ENCODE assay signal across 1 cellular context in genomic region chr1:107682467-107682866, GRCh38.
A peak's percentile ranks its signal among the peaks of the same experiment; 100 is the strongest.
TF ChIP-seq lines count a peak whose summit lies in the region.

No MANE protein-coding gene starts in this region.

TF ChIP-seq in HEK293, 187 proteins besides CTCF, POLR2A, EP300 and RAD21 (continued from another document and continues in another):
- no peak for TF ChIP-seq PRDM2 (tag by site-specific recombination; IDR thresholded peaks at IDR 0.05; ENCODE audit: borderline replicate concordance)
- TF ChIP-seq ZNF169 (tag by site-specific recombination; IDR thresholded peaks at IDR 0.05) = no peak
- no peak for TF ChIP-seq ZNF670 (tag by site-specific recombination; IDR thresholded peaks at IDR 0.05; ENCODE audit: low read depth)
- TF ChIP-seq ZNF560 (tag by site-specific recombination; IDR thresholded peaks at IDR 0.05; ENCODE audit: borderline replicate concordance) = no peak
- no peak for TF ChIP-seq SETDB1 (IDR thresholded peaks at IDR 0.05; ENCODE audit: insufficient read length, low read length)
- no peak for TF ChIP-seq ZNF404 (tag by site-specific recombination; IDR thresholded peaks at IDR 0.05)
- TF ChIP-seq, protein P1, sequence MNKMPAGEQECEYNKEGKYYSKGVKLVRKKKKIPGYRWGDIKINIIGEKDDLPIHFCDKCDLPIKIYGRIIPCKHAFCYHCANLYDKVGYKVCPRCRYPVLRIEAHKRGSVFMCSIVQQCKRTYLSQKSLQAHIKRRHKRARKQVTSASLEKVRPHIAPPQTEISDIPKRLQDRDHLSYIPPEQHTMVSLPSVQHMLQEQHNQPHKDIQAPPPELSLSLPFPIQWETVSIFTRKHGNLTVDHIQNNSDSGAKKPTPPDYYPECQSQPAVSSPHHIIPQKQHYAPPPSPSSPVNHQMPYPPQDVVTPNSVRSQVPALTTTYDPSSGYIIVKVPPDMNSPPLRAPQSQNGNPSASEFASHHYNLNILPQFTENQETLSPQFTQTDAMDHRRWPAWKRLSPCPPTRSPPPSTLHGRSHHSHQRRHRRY (tag by site-specific recombination; IDR thresholded peaks at IDR 0.05) = no peak
- no peak for TF ChIP-seq ZNF677 (tag by site-specific recombination; IDR thresholded peaks at IDR 0.05)
- TF ChIP-seq ZNF610 (tag by site-specific recombination; IDR thresholded peaks at IDR 0.05; ENCODE audit: borderline replicate concordance) = no peak
- no peak for TF ChIP-seq ZSCAN23 (tag by site-specific recombination; IDR thresholded peaks at IDR 0.05)
- TF ChIP-seq, protein P2, sequence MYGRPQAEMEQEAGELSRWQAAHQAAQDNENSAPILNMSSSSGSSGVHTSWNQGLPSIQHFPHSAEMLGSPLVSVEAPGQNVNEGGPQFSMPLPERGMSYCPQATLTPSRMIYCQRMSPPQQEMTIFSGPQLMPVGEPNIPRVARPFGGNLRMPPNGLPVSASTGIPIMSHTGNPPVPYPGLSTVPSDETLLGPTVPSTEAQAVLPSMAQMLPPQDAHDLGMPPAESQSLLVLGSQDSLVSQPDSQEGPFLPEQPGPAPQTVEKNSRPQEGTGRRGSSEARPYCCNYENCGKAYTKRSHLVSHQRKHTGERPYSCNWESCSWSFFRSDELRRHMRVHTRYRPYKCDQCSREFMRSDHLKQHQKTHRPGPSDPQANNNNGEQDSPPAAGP (tag by site-specific recombination; IDR thresholded peaks at IDR 0.05) = no peak
- TF ChIP-seq ZNF624 (tag by site-specific recombination; IDR thresholded peaks at IDR 0.05) = no peak
- no peak for TF ChIP-seq ZNF830 (tag by site-specific recombination; IDR thresholded peaks at IDR 0.05; ENCODE audit: low read depth)
- no peak for TF ChIP-seq ZNF311 (tag by site-specific recombination; IDR thresholded peaks at IDR 0.05; ENCODE audit: borderline replicate concordance)
- no peak for TF ChIP-seq ZNF211 (tag by site-specific recombination; IDR thresholded peaks at IDR 0.05; ENCODE audit: low read depth)
- TF ChIP-seq ZNF791 (tag by site-specific recombination; IDR thresholded peaks at IDR 0.05) = no peak
- no peak for TF ChIP-seq ZIC2 (tag by site-specific recombination; IDR thresholded peaks at IDR 0.05)
- no peak for TF ChIP-seq ZSCAN4 (tag by site-specific recombination; IDR thresholded peaks at IDR 0.05)
- TF ChIP-seq ZNF221 (tag by site-specific recombination; IDR thresholded peaks at IDR 0.05; ENCODE audit: borderline replicate concordance) = no peak
- no peak for TF ChIP-seq ZNF239 (tag by site-specific recombination; IDR thresholded peaks at IDR 0.05)
- peak; percentile 80 for TF ChIP-seq ZNF561 (tag by site-specific recombination; IDR thresholded peaks at IDR 0.05; ENCODE audit: borderline replicate concordance)
- TF ChIP-seq ZNF704 (tag by site-specific recombination; IDR thresholded peaks at IDR 0.05) = no peak
- no peak for TF ChIP-seq ZNF148 (tag by site-specific recombination; IDR thresholded peaks at IDR 0.05; ENCODE audit: borderline replicate concordance)
- 0 out of 2 replicates have a peak, but pooled peaks have one; percentile 33 for TF ChIP-seq SP7 (tag by site-specific recombination; IDR thresholded peaks at IDR 0.05)
- TF ChIP-seq ZNF501 (tag by site-specific recombination; IDR thresholded peaks at IDR 0.05) = no peak
- TF ChIP-seq ZNF529 (tag by site-specific recombination; IDR thresholded peaks at IDR 0.05; ENCODE audit: insufficient replicate concordance) = no peak
- no peak for TF ChIP-seq SP2 (tag by site-specific recombination; IDR thresholded peaks at IDR 0.05)
- no peak; the same call in 1 of the 2 replicates for TF ChIP-seq ZNF629 (tag by site-specific recombination; IDR thresholded peaks at IDR 0.05)
- TF ChIP-seq ZNF280C (tag by site-specific recombination; IDR thresholded peaks at IDR 0.05) = no peak
- no peak for TF ChIP-seq ZNF132 (tag by site-specific recombination; IDR thresholded peaks at IDR 0.05; ENCODE audit: borderline replicate concordance)
- no peak for TF ChIP-seq ATF2 (tag by site-specific recombination; IDR thresholded peaks at IDR 0.05; ENCODE audit: low read depth)
- peak; percentile 73; the same call in 1 of the 2 replicates for TF ChIP-seq ZSCAN30 (tag by site-specific recombination; IDR thresholded peaks at IDR 0.05)
- no peak for TF ChIP-seq ZNF266 (tag by site-specific recombination; IDR thresholded peaks at IDR 0.05; ENCODE audit: low read depth)
- TF ChIP-seq ZNF175 (tag by site-specific recombination; IDR thresholded peaks at IDR 0.05) = no peak
- no peak for TF ChIP-seq ZNF548 (tag by site-specific recombination; IDR thresholded peaks at IDR 0.05)
- TF ChIP-seq MEIS1 (CRISPR knock-in tag; IDR thresholded peaks at IDR 0.05; ENCODE audit: borderline replicate concordance) = no peak
- no peak for TF ChIP-seq ZNF558 (tag by site-specific recombination; IDR thresholded peaks at IDR 0.05)
- TF ChIP-seq, protein P3, sequence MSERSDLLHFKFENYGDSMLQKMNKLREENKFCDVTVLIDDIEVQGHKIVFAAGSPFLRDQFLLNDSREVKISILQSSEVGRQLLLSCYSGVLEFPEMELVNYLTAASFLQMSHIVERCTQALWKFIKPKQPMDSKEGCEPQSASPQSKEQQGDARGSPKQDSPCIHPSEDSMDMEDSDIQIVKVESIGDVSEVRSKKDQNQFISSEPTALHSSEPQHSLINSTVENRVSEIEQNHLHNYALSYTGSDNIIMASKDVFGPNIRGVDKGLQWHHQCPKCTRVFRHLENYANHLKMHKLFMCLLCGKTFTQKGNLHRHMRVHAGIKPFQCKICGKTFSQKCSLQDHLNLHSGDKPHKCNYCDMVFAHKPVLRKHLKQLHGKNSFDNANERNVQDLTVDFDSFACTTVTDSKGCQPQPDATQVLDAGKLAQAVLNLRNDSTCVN (tag by site-specific recombination; optimal IDR thresholded peaks at IDR 0.05) = no peak
- TF ChIP-seq ZNF174 (tag by site-specific recombination; IDR thresholded peaks at IDR 0.05) = no peak
- no peak for TF ChIP-seq ZNF37A (tag by site-specific recombination; IDR thresholded peaks at IDR 0.05)
- peak; percentile 77 for TF ChIP-seq ZNF394 (tag by site-specific recombination; IDR thresholded peaks at IDR 0.05; ENCODE audit: borderline replicate concordance)
- TF ChIP-seq, protein P4, sequence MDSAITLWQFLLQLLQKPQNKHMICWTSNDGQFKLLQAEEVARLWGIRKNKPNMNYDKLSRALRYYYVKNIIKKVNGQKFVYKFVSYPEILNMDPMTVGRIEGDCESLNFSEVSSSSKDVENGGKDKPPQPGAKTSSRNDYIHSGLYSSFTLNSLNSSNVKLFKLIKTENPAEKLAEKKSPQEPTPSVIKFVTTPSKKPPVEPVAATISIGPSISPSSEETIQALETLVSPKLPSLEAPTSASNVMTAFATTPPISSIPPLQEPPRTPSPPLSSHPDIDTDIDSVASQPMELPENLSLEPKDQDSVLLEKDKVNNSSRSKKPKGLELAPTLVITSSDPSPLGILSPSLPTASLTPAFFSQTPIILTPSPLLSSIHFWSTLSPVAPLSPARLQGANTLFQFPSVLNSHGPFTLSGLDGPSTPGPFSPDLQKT (IDR thresholded peaks at IDR 0.05; ENCODE audit: borderline replicate concordance, low read depth, low read length) = no peak
- TF ChIP-seq ZNF202 (tag by site-specific recombination; IDR thresholded peaks at IDR 0.05; ENCODE audit: borderline replicate concordance) = no peak
- no peak for TF ChIP-seq ZNF777 (tag by site-specific recombination; IDR thresholded peaks at IDR 0.05; ENCODE audit: borderline replicate concordance)
- no peak for TF ChIP-seq YY1 (tag by site-specific recombination; IDR thresholded peaks at IDR 0.05)
